Comparison of ENCODE assay signal across 6 cellular contexts in genomic region chr6:759729-760128, GRCh38.
"Had no signal": no experiment of that assay in that cellular context is flagged by ENCODE, and none has a peak within 500 bp of the region (broad histone marks: within the 10 kb centered on the region; RNA-seq: fewer than 3 reads in every experiment).

No MANE protein-coding gene starts in this region.

- H3K27ac ChIP-seq: HL-60, KMS-11 had no signal

- H3K9ac ChIP-seq: KMS-11 had no signal

- ATAC-seq: HepG2 had no signal

- DNase-seq: IMR-90, KG1 had no signal

- H3K4me2 ChIP-seq: KMS-11 had no signal

- FAIRE-seq: HepG2, HTR-8/SVneo had no signal
